In the genomic region with DNA sequence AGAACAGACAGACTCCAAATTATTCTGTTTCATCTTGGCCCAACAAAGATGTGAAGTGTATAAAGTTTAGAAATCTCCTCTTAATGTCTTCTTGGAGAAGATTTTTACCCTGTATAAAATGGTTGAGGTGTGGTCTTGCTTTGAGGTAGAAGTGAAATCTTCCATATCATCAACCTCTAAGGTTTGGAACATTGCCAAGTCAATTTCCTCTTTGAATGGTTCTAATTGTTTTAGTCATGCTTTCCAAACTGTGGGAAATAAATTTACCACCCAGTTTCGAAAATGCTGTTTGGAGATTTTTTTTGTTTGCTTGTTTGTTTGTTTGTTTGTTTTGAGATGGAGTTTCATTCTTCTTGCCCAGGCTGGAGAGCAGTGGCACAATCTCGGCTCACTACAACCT, we compare ENCODE assay signal across 23 cellular contexts.
DNase-seq lines count a peak whose midpoint lies in the region; ATAC-seq, FAIRE-seq and TF ChIP-seq lines count a peak whose summit lies in the region.
"Had no signal": no experiment of that assay in that cellular context is flagged by ENCODE, and none has a peak within 500 bp of the region (broad histone marks: within the 10 kb centered on the region; RNA-seq: fewer than 3 reads in every experiment).

No MANE protein-coding gene starts in this region.

- TF ChIP-seq RAD21 in K562 (CRISPR knock-in tag; conservative IDR thresholded peaks at IDR 0.05 in 1 of 2, IDR thresholded peaks at IDR 0.05 in 1 of 2), result no peak

- ATAC-seq in DND-41 (ENCODE audit: insufficient read depth, low read depth) (0 out of 3 replicates have a peak, but pooled peaks have one; percentile 22), K562 (no peak)
- no peak for ATAC-seq in activated CD8-positive, alpha-beta T cell treated with anti-CD3 and anti-CD28 coated beads for 36 hours
- ATAC-seq: A549, GM23338, T-helper 17 cell had no signal

- no peaks in the 10 kb centered on the region for H3K9me1 ChIP-seq in K562 (ENCODE audit: control insufficient read depth, insufficient read depth, low read length)

- no TSS peak for BruUV-seq in K562 (replicated peaks; lab: Mats Ljungman, UMichigan)

- CTCF ChIA-PET in K562 (lab: Yijun Ruan, JAX; ENCODE audit: low intra/inter-chr PET ratio), result no interaction called here
- CTCF ChIA-PET in activated CD8-positive, alpha-beta T cell treated with anti-CD3 and anti-CD28 coated beads for 36 hours (lab: Charles Lee), result no interaction called here

- H3K27ac Mint-ChIP-seq in activated CD8-positive, alpha-beta T cell treated with anti-CD3 and anti-CD28 coated beads for 36 hours, result no peak overlapping the region
- H3K27ac Mint-ChIP-seq: CD4-positive, alpha-beta memory T cell; GM23338; T-helper 17 cell had no signal

- no peak overlapping the region for H3K27ac ChIP-seq in DND-41 (ENCODE audit: low read length)
- H3K27ac ChIP-seq in K562 (ENCODE audit: extremely low read depth, low read depth, low read length), result no peak overlapping the region
- H3K27ac ChIP-seq: A549; BLaER1 treated with 17β-estradiol and CSF1 and Interleukin-3, amounts not matched to agents 10 nM and 100 nM; Peyer's patch had no signal

- H3K36me3 ChIP-seq in DND-41 (ENCODE audit: insufficient read depth, low read length) (no peaks in the 10 kb centered on the region), K562 (ENCODE audit: control insufficient read depth, insufficient read depth, low read length) (no peaks in the 10 kb centered on the region)
- H3K36me3 ChIP-seq: BLaER1 treated with 17β-estradiol and CSF1 and Interleukin-3, amounts not matched to agents 10 nM and 100 nM; HAP-1; Peyer's patch had no signal

- no peak for TF ChIP-seq EP300 in K562 (IDR thresholded peaks at IDR 0.05; ENCODE audit: low read length)

- H3K9me3 ChIP-seq in DND-41 (ENCODE audit: insufficient read depth, low read length, severe bottlenecking), result no peaks in the 10 kb centered on the region
- no peaks in the 10 kb centered on the region for H3K9me3 ChIP-seq in K562 (replicated peaks; ENCODE audit: control insufficient read depth, insufficient read depth, low read depth, low read length)
- H3K9me3 ChIP-seq: A549; BLaER1 treated with 17β-estradiol and CSF1 and Interleukin-3, amounts not matched to agents 10 nM and 100 nM; HAP-1; SK-N-SH had no signal

- H3K9ac ChIP-seq in DND-41 (ENCODE audit: low read depth, low read length) (no peak overlapping the region), K562 (ENCODE audit: insufficient read depth in 1 of 2, low read depth in 2 of 2, low read length in 2 of 2) (no peak overlapping the region)
- H3K9ac ChIP-seq: BLaER1 treated with 17β-estradiol and CSF1 and Interleukin-3, amounts not matched to agents 10 nM and 100 nM; SK-N-SH had no signal

- H3K4me1 ChIP-seq in DND-41 (ENCODE audit: insufficient read depth, low read length) (no peaks in the 10 kb centered on the region), K562 (replicated peaks in 1 of 2; ENCODE audit: control insufficient read depth in 2 of 2, insufficient read depth in 2 of 2, low read length in 2 of 2) (no peaks in the 10 kb centered on the region)
- H3K4me1 ChIP-seq: A549; BLaER1 treated with 17β-estradiol and CSF1 and Interleukin-3, amounts not matched to agents 10 nM and 100 nM; HAP-1; Peyer's patch had no signal

- DNase-seq in COLO829 (ENCODE audit: low spot score) (peak; percentile 21), DND-41 (no peak), NB4 (ENCODE audit: low read depth) (peak; percentile 2), K562 (ENCODE audit: extremely low read depth in 1 of 4, low spot score in 3 of 4) (peak in 1 of 4 experiments; percentile 8), GOT3 (lab: John Stamatoyannopoulos, UW) (no peak), ureter (ENCODE audit: low spot score) (no peak)
- DNase-seq in activated CD8-positive, alpha-beta T cell treated with anti-CD3 and anti-CD28 coated beads for 36 hours, result no peak
- DNase-seq: AML-193; CD4-positive, alpha-beta memory T cell; DMS153; NCI-H1105; NCI-H1436 treated with DMSO at 0.1 percent for 48 hours; NCI-H1930; NCI-H2227 treated with DMSO at 0.1 percent for 48 hours; NCI-H526 treated with DMSO at 0.1 percent for 48 hours; Peyer's patch; SIG-M5; SK-N-SH; T-helper 17 cell had no signal

- H3K27me3 Mint-ChIP-seq in activated CD8-positive, alpha-beta T cell treated with anti-CD3 and anti-CD28 coated beads for 36 hours, result no peaks in the 10 kb centered on the region
- H3K27me3 Mint-ChIP-seq: CD4-positive, alpha-beta memory T cell; T-helper 17 cell had no signal

- no peaks in the 10 kb centered on the region for H3K36me3 Mint-ChIP-seq in activated CD8-positive, alpha-beta T cell treated with anti-CD3 and anti-CD28 coated beads for 36 hours (ENCODE audit: low read depth)
- H3K36me3 Mint-ChIP-seq: CD4-positive, alpha-beta memory T cell had no signal

- intact Hi-C loops in K562 (cut with micrococcal nuclease), result no loop called here
- intact Hi-C loops in activated CD8-positive, alpha-beta T cell treated with anti-CD3 and anti-CD28 coated beads for 36 hours (cut with micrococcal nuclease), result no loop called here

- H4K20me1 ChIP-seq in DND-41 (ENCODE audit: insufficient read depth, low read length) (no peaks in the 10 kb centered on the region), K562 (replicated peaks; ENCODE audit: control insufficient read depth, insufficient read depth, low read length) (no peaks in the 10 kb centered on the region)
- H4K20me1 ChIP-seq: BLaER1 treated with 17β-estradiol and CSF1 and Interleukin-3, amounts not matched to agents 10 nM and 100 nM had no signal

- TF ChIP-seq POLR2A in NB4 (IDR thresholded peaks at IDR 0.05; ENCODE audit: extremely low read depth, insufficient read length) (no peak), K562 (conservative IDR thresholded peaks at IDR 0.05) (no peak)

- H3K4me2 ChIP-seq in DND-41 (ENCODE audit: insufficient read depth, low read length) (no peak overlapping the region), K562 (ENCODE audit: insufficient read depth, low read length) (no peak overlapping the region)
- H3K4me2 ChIP-seq: A549; BLaER1 treated with 17β-estradiol and CSF1 and Interleukin-3, amounts not matched to agents 10 nM and 100 nM; GM23338; SK-N-SH had no signal

- no peak for FAIRE-seq in K562 (lab: Jason Lieb, UNC)
- FAIRE-seq: A549 had no signal

- no peaks in the 10 kb centered on the region for H3K79me2 ChIP-seq in DND-41 (ENCODE audit: insufficient read depth, low read length)
- H3K79me2 ChIP-seq in K562 (ENCODE audit: control insufficient read depth, insufficient read depth, low read length), result no peaks in the 10 kb centered on the region

- no peak for TF ChIP-seq CTCF in DND-41 (IDR thresholded peaks at IDR 0.05; ENCODE audit: borderline replicate concordance, extremely low read depth, low read length, poor library complexity, severe bottlenecking)
- TF ChIP-seq CTCF in NB4 (IDR thresholded peaks at IDR 0.05; ENCODE audit: low read depth, low read length), result no peak
- no peak for TF ChIP-seq CTCF in K562 (IDR thresholded peaks at IDR 0.05 in 2 of 3, conservative IDR thresholded peaks at IDR 0.05 in 1 of 3; ENCODE audit: insufficient read depth in 2 of 3, low read depth in 1 of 3, low read length in 3 of 3)
- no peak for TF ChIP-seq CTCF in activated CD8-positive, alpha-beta T cell treated with anti-CD3 and anti-CD28 coated beads for 36 hours (IDR thresholded peaks at IDR 0.05)

- 19% methylated on average over 2 of the region's 2 CpGs for WGBS in K562 (ENCODE audit: insufficient coverage, low coverage, missing lambda C conversion rate)

- POLR2A ChIA-PET in K562 (lab: Yijun Ruan, JAX), result interaction anchor here (0.6 kb wide), 1 partner anchor 115 kb away, joined by 4 read pairs; no protein-coding TSS in a partner anchor
- POLR2A ChIA-PET in activated CD8-positive, alpha-beta T cell treated with anti-CD3 and anti-CD28 coated beads for 36 hours (lab: Charles Lee), result no interaction called here

- in situ Hi-C loops in K562 (cut with MboI), result no loop called here

- H3K4me3 Mint-ChIP-seq in activated CD8-positive, alpha-beta T cell treated with anti-CD3 and anti-CD28 coated beads for 36 hours, result no peak overlapping the region
- H3K4me3 Mint-ChIP-seq: CD4-positive, alpha-beta memory T cell; GM23338; T-helper 17 cell had no signal

- H3K4me1 Mint-ChIP-seq in activated CD8-positive, alpha-beta T cell treated with anti-CD3 and anti-CD28 coated beads for 36 hours (ENCODE audit: low read depth), result no peaks in the 10 kb centered on the region
- H3K4me1 Mint-ChIP-seq: GM23338 had no signal

- H2AFZ ChIP-seq in DND-41 (ENCODE audit: low read depth, low read length) (no peak overlapping the region), K562 (ENCODE audit: low read depth, low read length) (no peak overlapping the region)
- H2AFZ ChIP-seq: GM23338 had no signal

- H3K9me3 Mint-ChIP-seq in activated CD8-positive, alpha-beta T cell treated with anti-CD3 and anti-CD28 coated beads for 36 hours, result no peaks in the 10 kb centered on the region

- no peak overlapping the region for H3K4me3 ChIP-seq in DND-41 (ENCODE audit: low read depth in 1 of 2, low read length in 2 of 2)
- no peak overlapping the region for H3K4me3 ChIP-seq in NB4 (ENCODE audit: low read depth, low read length)
- H3K4me3 ChIP-seq in K562, result no peak overlapping the region
- H3K4me3 ChIP-seq: A549; BLaER1 treated with 17β-estradiol and CSF1 and Interleukin-3, amounts not matched to agents 10 nM and 100 nM; GM23338; HAP-1; Peyer's patch had no signal

- H3K27me3 ChIP-seq in DND-41 (ENCODE audit: insufficient read depth, low read length, poor library complexity), result no peaks in the 10 kb centered on the region
- no peaks in the 10 kb centered on the region for H3K27me3 ChIP-seq in K562 (ENCODE audit: control insufficient read depth in 2 of 2, insufficient read depth in 2 of 2, low read length in 2 of 2)
- H3K27me3 ChIP-seq: BLaER1 treated with 17β-estradiol and CSF1 and Interleukin-3, amounts not matched to agents 10 nM and 100 nM; Peyer's patch had no signal

TF ChIP-seq in K562, 482 proteins besides CTCF, POLR2A, EP300 and RAD21:
- peak; percentile 87 for TF ChIP-seq NFIC (IDR thresholded peaks at IDR 0.05)
- 0 out of 2 replicates have a peak, but pooled peaks have one; percentile 17 for TF ChIP-seq ZNF766 (CRISPR knock-in tag; conservative IDR thresholded peaks at IDR 0.05)
- no peak for TF ChIP-seq ZNF146 (CRISPR knock-in tag; IDR thresholded peaks at IDR 0.05; ENCODE audit: unreplicated experiment)

Comparison
In these comparisons a context has a peak if more than half of its experiments do, and no peak if none do; other contexts are left out.
1. DNase-seq: peak in COLO829 (single experiment) and NB4 (single experiment); none in DND-41 (single experiment), GOT3 (single experiment), ureter (single experiment) and activated CD8-positive, alpha-beta T cell treated with anti-CD3 and anti-CD28 coated beads for 36 hours (single experiment).